8 cellular contexts compared by ENCODE assay signal in genomic region chr7:131108212-131108980, GRCh38.
DNase-seq lines count a peak whose midpoint lies in the region; ATAC-seq and TF ChIP-seq lines count a peak whose summit lies in the region.

No MANE protein-coding gene starts in this region.

- H3K9me3 ChIP-seq in DOHH2 (ENCODE audit: control insufficient read depth, insufficient read depth, low read length) (no peaks in the 10 kb centered on the region), cardiac muscle cell (ENCODE audit: low read depth) (no peaks in the 10 kb centered on the region)

- H3K36me3 ChIP-seq in DOHH2 (ENCODE audit: control insufficient read depth, low read length) (peaks cover 47% of the 10 kb centered on the region), cardiac muscle cell (no peaks in the 10 kb centered on the region), rectal smooth muscle tissue (ENCODE audit: control insufficient read depth, insufficient read depth, low read length) (peaks cover 2% of the 10 kb centered on the region)

- peak overlapping the region; percentile 88 for H3K4me2 ChIP-seq in DOHH2 (ENCODE audit: low read length)

- no peaks in the 10 kb centered on the region for H3K9me2 ChIP-seq in DOHH2 (replicated peaks; ENCODE audit: control insufficient read depth, low read length)

- peak overlapping the region; percentile 93 for H3K4me3 ChIP-seq in DOHH2 (ENCODE audit: low read length)
- H3K4me3 ChIP-seq in cardiac muscle cell = peak overlapping the region; percentile 85
- peak overlapping the region; percentile 99 for H3K4me3 ChIP-seq in rectal smooth muscle tissue (ENCODE audit: low read length)

- H3F3A ChIP-seq in DOHH2 (ENCODE audit: control insufficient read depth, insufficient read depth) = peaks cover 25% of the 10 kb centered on the region

- no peak for TF ChIP-seq CTCF in DOHH2 (IDR thresholded peaks at IDR 0.05; ENCODE audit: low read depth, low read length, poor library complexity, severe bottlenecking)
- TF ChIP-seq CTCF in cardiac muscle cell (IDR thresholded peaks at IDR 0.05; ENCODE audit: low read depth, low read length) = no peak

- H4K20me1 ChIP-seq in DOHH2 (ENCODE audit: control insufficient read depth, insufficient read depth, low read depth, low read length) = peaks cover 21% of the 10 kb centered on the region

- DNase-seq in activated T-helper 1 cell treated with Interleukin-2 at 50 U/mL for 16 hours (ENCODE audit: low read depth) = peak; percentile 13
- peak in 1 of 2 donors; percentile 53 for DNase-seq in cardiac muscle cell (ENCODE audit: low read depth in 1 of 2, low spot score in 1 of 2)
- DNase-seq in GDM1 (lab: John Stamatoyannopoulos, UW) = no peak
- DNase-seq in NCI-H774 (lab: John Stamatoyannopoulos, UW) = no peak
- no peak for DNase-seq in T1000 (lab: John Stamatoyannopoulos, UW)

- H3K4me1 ChIP-seq in DOHH2 (ENCODE audit: control insufficient read depth, low read length) (peaks cover 66% of the 10 kb centered on the region), cardiac muscle cell (ENCODE audit: low read depth) (no peaks in the 10 kb centered on the region), rectal smooth muscle tissue (ENCODE audit: control insufficient read depth, insufficient read depth, low read length) (peaks cover 27% of the 10 kb centered on the region)

- H3K9ac ChIP-seq in rectal smooth muscle tissue (ENCODE audit: low read length) = peak overlapping the region; percentile 99

- H3K79me2 ChIP-seq in DOHH2 (ENCODE audit: control insufficient read depth, low read length) = peaks cover 83% of the 10 kb centered on the region

- no peaks in the 10 kb centered on the region for H3K27me3 ChIP-seq in DOHH2 (ENCODE audit: control insufficient read depth, low read length)
- H3K27me3 ChIP-seq in cardiac muscle cell = peaks cover 67% of the 10 kb centered on the region
- no peaks in the 10 kb centered on the region for H3K27me3 ChIP-seq in rectal smooth muscle tissue (ENCODE audit: control insufficient read depth, insufficient read depth, low read length)

- H3K27ac ChIP-seq in DOHH2 (ENCODE audit: low read depth, low read length) = peak overlapping the region; percentile 87
- no peak overlapping the region for H3K27ac ChIP-seq in cardiac muscle cell
- H3K27ac ChIP-seq in rectal smooth muscle tissue (ENCODE audit: low read depth, low read length) = peak overlapping the region; percentile 98

- peak; percentile 15 for ATAC-seq in HG03108 (IDR thresholded peaks at IDR 0.05; ENCODE audit: unreplicated experiment)
